In the genomic region with DNA sequence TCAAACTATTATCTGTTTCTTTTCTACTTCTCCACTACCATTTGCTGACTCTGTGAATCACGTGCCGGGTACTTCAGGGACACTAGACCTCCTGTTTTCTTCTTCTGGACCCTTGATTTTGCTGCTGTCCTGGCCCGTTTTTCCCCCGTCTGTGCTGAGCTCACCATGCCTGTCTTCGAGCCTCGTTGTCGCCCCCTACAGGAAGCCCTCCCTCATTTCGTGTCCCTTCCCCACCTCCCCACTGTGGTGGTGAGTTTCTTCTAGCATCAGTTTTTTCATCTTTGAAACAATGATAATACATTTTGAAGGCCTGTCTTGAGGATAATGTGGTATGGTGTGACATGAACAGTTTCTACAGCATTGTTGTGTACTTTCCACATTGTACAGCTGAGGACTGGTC, we compare ENCODE assay signal across 1 cellular context.
TF ChIP-seq lines count a peak whose summit lies in the region.

No MANE protein-coding gene starts in this region.

TF ChIP-seq in K562, 482 proteins besides CTCF, POLR2A, EP300 and RAD21:
- TF ChIP-seq BDP1 (IDR thresholded peaks at IDR 0.05; ENCODE audit: insufficient read depth, insufficient read length) (no peak), ZNF778 (CRISPR knock-in tag; IDR thresholded peaks at IDR 0.05) (no peak), TRIM24 (IDR thresholded peaks at IDR 0.05) (no peak), HNRNPH1 (optimal IDR thresholded peaks at IDR 0.05; ENCODE audit: low read depth, low read length) (no peak), WHSC1 (IDR thresholded peaks at IDR 0.05; ENCODE audit: low read length) (no peak), ZNF12 (CRISPR knock-in tag; IDR thresholded peaks at IDR 0.05) (no peak), CC2D1A (IDR thresholded peaks at IDR 0.05) (no peak), ZNF444 (CRISPR knock-in tag; IDR thresholded peaks at IDR 0.05) (no peak), ZEB2 (IDR thresholded peaks at IDR 0.05) (no peak), ESRRA (IDR thresholded peaks at IDR 0.05; ENCODE audit: borderline replicate concordance, low read depth) (no peak), ZNF717 (CRISPR knock-in tag; IDR thresholded peaks at IDR 0.05) (no peak)
- TF ChIP-seq, protein P1, sequence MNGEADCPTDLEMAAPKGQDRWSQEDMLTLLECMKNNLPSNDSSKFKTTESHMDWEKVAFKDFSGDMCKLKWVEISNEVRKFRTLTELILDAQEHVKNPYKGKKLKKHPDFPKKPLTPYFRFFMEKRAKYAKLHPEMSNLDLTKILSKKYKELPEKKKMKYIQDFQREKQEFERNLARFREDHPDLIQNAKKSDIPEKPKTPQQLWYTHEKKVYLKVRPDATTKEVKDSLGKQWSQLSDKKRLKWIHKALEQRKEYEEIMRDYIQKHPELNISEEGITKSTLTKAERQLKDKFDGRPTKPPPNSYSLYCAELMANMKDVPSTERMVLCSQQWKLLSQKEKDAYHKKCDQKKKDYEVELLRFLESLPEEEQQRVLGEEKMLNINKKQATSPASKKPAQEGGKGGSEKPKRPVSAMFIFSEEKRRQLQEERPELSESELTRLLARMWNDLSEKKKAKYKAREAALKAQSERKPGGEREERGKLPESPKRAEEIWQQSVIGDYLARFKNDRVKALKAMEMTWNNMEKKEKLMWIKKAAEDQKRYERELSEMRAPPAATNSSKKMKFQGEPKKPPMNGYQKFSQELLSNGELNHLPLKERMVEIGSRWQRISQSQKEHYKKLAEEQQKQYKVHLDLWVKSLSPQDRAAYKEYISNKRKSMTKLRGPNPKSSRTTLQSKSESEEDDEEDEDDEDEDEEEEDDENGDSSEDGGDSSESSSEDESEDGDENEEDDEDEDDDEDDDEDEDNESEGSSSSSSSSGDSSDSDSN (IDR thresholded peaks at IDR 0.05; ENCODE audit: borderline replicate concordance in 1 of 2, low read depth in 2 of 2, low read length in 2 of 2): no peak
- TF ChIP-seq, protein P2, sequence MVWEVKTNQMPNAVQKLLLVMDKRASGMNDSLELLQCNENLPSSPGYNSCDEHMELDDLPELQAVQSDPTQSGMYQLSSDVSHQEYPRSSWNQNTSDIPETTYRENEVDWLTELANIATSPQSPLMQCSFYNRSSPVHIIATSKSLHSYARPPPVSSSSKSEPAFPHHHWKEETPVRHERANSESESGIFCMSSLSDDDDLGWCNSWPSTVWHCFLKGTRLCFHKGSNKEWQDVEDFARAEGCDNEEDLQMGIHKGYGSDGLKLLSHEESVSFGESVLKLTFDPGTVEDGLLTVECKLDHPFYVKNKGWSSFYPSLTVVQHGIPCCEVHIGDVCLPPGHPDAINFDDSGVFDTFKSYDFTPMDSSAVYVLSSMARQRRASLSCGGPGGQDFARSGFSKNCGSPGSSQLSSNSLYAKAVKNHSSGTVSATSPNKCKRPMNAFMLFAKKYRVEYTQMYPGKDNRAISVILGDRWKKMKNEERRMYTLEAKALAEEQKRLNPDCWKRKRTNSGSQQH (CRISPR knock-in tag; IDR thresholded peaks at IDR 0.05): no peak
- TF ChIP-seq, protein P3, sequence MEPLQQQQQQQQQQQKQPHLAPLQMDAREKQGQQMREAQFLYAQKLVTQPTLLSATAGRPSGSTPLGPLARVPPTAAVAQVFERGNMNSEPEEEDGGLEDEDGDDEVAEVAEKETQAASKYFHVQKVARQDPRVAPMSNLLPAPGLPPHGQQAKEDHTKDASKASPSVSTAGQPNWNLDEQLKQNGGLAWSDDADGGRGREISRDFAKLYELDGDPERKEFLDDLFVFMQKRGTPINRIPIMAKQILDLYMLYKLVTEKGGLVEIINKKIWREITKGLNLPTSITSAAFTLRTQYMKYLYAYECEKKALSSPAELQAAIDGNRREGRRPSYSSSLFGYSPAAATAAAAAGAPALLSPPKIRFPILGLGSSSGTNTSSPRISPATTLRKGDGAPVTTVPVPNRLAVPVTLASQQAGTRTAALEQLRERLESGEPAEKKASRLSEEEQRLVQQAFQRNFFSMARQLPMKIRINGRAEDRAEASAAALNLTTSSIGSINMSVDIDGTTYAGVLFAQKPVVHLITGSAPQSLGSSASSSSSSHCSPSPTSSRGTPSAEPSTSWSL (CRISPR knock-in tag; IDR thresholded peaks at IDR 0.05; ENCODE audit: borderline replicate concordance): no peak
- TF ChIP-seq, protein P4, sequence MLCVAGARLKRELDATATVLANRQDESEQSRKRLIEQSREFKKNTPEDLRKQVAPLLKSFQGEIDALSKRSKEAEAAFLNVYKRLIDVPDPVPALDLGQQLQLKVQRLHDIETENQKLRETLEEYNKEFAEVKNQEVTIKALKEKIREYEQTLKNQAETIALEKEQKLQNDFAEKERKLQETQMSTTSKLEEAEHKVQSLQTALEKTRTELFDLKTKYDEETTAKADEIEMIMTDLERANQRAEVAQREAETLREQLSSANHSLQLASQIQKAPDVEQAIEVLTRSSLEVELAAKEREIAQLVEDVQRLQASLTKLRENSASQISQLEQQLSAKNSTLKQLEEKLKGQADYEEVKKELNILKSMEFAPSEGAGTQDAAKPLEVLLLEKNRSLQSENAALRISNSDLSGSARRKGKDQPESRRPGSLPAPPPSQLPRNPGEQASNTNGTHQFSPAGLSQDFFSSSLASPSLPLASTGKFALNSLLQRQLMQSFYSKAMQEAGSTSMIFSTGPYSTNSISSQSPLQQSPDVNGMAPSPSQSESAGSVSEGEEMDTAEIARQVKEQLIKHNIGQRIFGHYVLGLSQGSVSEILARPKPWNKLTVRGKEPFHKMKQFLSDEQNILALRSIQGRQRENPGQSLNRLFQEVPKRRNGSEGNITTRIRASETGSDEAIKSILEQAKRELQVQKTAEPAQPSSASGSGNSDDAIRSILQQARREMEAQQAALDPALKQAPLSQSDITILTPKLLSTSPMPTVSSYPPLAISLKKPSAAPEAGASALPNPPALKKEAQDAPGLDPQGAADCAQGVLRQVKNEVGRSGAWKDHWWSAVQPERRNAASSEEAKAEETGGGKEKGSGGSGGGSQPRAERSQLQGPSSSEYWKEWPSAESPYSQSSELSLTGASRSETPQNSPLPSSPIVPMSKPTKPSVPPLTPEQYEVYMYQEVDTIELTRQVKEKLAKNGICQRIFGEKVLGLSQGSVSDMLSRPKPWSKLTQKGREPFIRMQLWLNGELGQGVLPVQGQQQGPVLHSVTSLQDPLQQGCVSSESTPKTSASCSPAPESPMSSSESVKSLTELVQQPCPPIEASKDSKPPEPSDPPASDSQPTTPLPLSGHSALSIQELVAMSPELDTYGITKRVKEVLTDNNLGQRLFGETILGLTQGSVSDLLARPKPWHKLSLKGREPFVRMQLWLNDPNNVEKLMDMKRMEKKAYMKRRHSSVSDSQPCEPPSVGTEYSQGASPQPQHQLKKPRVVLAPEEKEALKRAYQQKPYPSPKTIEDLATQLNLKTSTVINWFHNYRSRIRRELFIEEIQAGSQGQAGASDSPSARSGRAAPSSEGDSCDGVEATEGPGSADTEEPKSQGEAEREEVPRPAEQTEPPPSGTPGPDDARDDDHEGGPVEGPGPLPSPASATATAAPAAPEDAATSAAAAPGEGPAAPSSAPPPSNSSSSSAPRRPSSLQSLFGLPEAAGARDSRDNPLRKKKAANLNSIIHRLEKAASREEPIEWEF (CRISPR knock-in tag; IDR thresholded peaks at IDR 0.05): no peak
- TF ChIP-seq, protein P5, sequence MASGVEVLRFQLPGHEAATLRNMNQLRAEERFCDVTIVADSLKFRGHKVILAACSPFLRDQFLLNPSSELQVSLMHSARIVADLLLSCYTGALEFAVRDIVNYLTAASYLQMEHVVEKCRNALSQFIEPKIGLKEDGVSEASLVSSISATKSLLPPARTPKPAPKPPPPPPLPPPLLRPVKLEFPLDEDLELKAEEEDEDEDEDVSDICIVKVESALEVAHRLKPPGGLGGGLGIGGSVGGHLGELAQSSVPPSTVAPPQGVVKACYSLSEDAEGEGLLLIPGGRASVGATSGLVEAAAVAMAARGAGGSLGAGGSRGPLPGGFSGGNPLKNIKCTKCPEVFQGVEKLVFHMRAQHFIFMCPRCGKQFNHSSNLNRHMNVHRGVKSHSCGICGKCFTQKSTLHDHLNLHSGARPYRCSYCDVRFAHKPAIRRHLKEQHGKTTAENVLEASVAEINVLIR (CRISPR knock-in tag; IDR thresholded peaks at IDR 0.05): no peak
- TF ChIP-seq, protein P6, sequence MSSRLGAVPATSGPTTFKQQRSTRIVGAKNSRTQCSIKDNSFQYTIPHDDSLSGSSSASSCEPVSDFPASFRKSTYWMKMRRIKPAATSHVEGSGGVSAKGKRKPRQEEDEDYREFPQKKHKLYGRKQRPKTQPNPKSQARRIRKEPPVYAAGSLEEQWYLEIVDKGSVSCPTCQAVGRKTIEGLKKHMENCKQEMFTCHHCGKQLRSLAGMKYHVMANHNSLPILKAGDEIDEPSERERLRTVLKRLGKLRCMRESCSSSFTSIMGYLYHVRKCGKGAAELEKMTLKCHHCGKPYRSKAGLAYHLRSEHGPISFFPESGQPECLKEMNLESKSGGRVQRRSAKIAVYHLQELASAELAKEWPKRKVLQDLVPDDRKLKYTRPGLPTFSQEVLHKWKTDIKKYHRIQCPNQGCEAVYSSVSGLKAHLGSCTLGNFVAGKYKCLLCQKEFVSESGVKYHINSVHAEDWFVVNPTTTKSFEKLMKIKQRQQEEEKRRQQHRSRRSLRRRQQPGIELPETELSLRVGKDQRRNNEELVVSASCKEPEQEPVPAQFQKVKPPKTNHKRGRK (tag; IDR thresholded peaks at IDR 0.05): no peak
TF ChIP-seq in K562: peak in this region for 0.
